9 cellular contexts compared by ENCODE assay signal in genomic region chr20:51540585-51540984, GRCh38. TPM values are rescaled to one million over a fixed set of nuclear protein-coding genes. Genes with fewer than 3 reads are reported as not detected.
DNase-seq lines count a peak whose midpoint lies in the region; ATAC-seq, FAIRE-seq and TF ChIP-seq lines count a peak whose summit lies in the region.
"Had no signal": no experiment of that assay in that cellular context is flagged by ENCODE, and none has a peak within 500 bp of the region (broad histone marks: within the 10 kb centered on the region; RNA-seq: fewer than 3 reads in every experiment).

No MANE protein-coding gene starts in this region.

- no peaks in the 10 kb centered on the region for H3K27me3 Mint-ChIP-seq in activated naive CD8-positive, alpha-beta T cell
- H3K27me3 Mint-ChIP-seq in mesothelial cell of epicardium (ENCODE audit: low read depth) = peaks cover 24% of the 10 kb centered on the region

- H3K36me3 Mint-ChIP-seq in activated naive CD8-positive, alpha-beta T cell = peaks cover 23% of the 10 kb centered on the region
- H3K36me3 Mint-ChIP-seq in mesothelial cell of epicardium = peaks cover 11% of the 10 kb centered on the region

- peaks cover 9% of the 10 kb centered on the region for H3K9me3 Mint-ChIP-seq in activated naive CD8-positive, alpha-beta T cell (ENCODE audit: low read depth)
- peaks cover 10% of the 10 kb centered on the region for H3K9me3 Mint-ChIP-seq in mesothelial cell of epicardium

- H3K36me3 ChIP-seq in right atrium auricular region (no peaks in the 10 kb centered on the region), upper lobe of left lung (no peaks in the 10 kb centered on the region), adrenal gland (replicated peaks in 1 of 2) (no peaks in the 10 kb centered on the region)

- TF ChIP-seq CTCF in right atrium auricular region (IDR thresholded peaks at IDR 0.05) = no peak
- no peak for TF ChIP-seq CTCF in mesothelial cell of epicardium (IDR thresholded peaks at IDR 0.05; ENCODE audit: unreplicated experiment)
- no peak for TF ChIP-seq CTCF in upper lobe of left lung (IDR thresholded peaks at IDR 0.05)
- TF ChIP-seq CTCF in adrenal gland (IDR thresholded peaks at IDR 0.05) = no peak

- peak overlapping the region; percentile 99 for H3K27ac Mint-ChIP-seq in activated naive CD8-positive, alpha-beta T cell
- peak overlapping the region; percentile 93 for H3K27ac Mint-ChIP-seq in mesothelial cell of epicardium

- H3K27me3 ChIP-seq in right atrium auricular region = no peaks in the 10 kb centered on the region
- peaks cover 0 to 2% (median 0%) of the 10 kb centered on the region in 4 donors for H3K27me3 ChIP-seq in upper lobe of left lung
- H3K27me3 ChIP-seq in adrenal gland = no peaks in the 10 kb centered on the region

- H3K27ac ChIP-seq in right atrium auricular region (peak overlapping the region; percentile 88 to 94), upper lobe of left lung (peak overlapping the region in 3 of 4 donors; percentile 60 to 79 (median 65)), adrenal gland (peak overlapping the region in 1 of 5 donors; percentile 67)

- no peak for ATAC-seq in Right ventricle myocardium inferior
- no peak for ATAC-seq in upper lobe of left lung (ENCODE audit: low FRiP score in 2 of 2)

- peaks cover 3 to 54% of the 10 kb centered on the region in 2 donors for H3K4me1 ChIP-seq in right atrium auricular region
- H3K4me1 ChIP-seq in upper lobe of left lung = peaks cover 19 to 31% (median 25%) of the 10 kb centered on the region in 4 donors
- peaks cover 4 to 7% of the 10 kb centered on the region in 2 donors for H3K4me1 ChIP-seq in adrenal gland (replicated peaks in 1 of 2)

- no peak for TF ChIP-seq POLR2A in upper lobe of left lung (IDR thresholded peaks at IDR 0.05)
- TF ChIP-seq POLR2A in adrenal gland (IDR thresholded peaks at IDR 0.05) = no peak

- no peak for TF ChIP-seq EP300 in upper lobe of left lung (IDR thresholded peaks at IDR 0.05)

- peaks cover 69% of the 10 kb centered on the region for H3K4me1 Mint-ChIP-seq in activated naive CD8-positive, alpha-beta T cell (ENCODE audit: low read depth)
- H3K4me1 Mint-ChIP-seq in mesothelial cell of epicardium = peaks cover 39% of the 10 kb centered on the region

- no peak for FAIRE-seq in HTR-8/SVneo (lab: Jason Lieb, UNC)
- FAIRE-seq: H1 had no signal

- H3K4me3 Mint-ChIP-seq in activated naive CD8-positive, alpha-beta T cell = peak overlapping the region; percentile 99
- peak overlapping the region; percentile 54 for H3K4me3 Mint-ChIP-seq in mesothelial cell of epicardium

- DNase-seq in right atrium auricular region (ENCODE audit: low spot score) = no peak
- no peak for DNase-seq in Right ventricle myocardium inferior (ENCODE audit: missing footprints)
- no peak for DNase-seq in mesothelial cell of epicardium (ENCODE audit: low spot score in 2 of 2, unreplicated experiment in 2 of 2)
- no peak for DNase-seq in upper lobe of left lung
- no peak for DNase-seq in COLO829 (ENCODE audit: low spot score)
- DNase-seq in HTR-8/SVneo (ENCODE audit: insufficient read length, low spot score) = no peak
- no peak for DNase-seq in adrenal gland

- peak overlapping the region in 1 of 2 donors; percentile 59 for H3K4me3 ChIP-seq in right atrium auricular region
- H3K4me3 ChIP-seq in upper lobe of left lung = peak overlapping the region in 1 of 4 donors; percentile 62
- no peak overlapping the region for H3K4me3 ChIP-seq in adrenal gland

- 42 to 45% methylated on average over 6 of the region's 6 CpGs for WGBS in upper lobe of left lung, 2 donors
- WGBS in adrenal gland, 4 donors = 62 to 82% (median 70%) methylated on average over 6 of the region's 6 CpGs

- intact Hi-C loops in Right ventricle myocardium inferior (cut with DNase I) = loop anchor here (2.0 kb wide), 2 partner anchors 22 to 48 kb away; no protein-coding TSS in a partner anchor
- intact Hi-C loops in adrenal gland (cut with DNase I) = no loop called here

- no peaks in the 10 kb centered on the region for H3K9me3 ChIP-seq in right atrium auricular region
- H3K9me3 ChIP-seq in upper lobe of left lung = no peaks in the 10 kb centered on the region
- H3K9me3 ChIP-seq in adrenal gland (replicated peaks in 1 of 3) = no peaks in the 10 kb centered on the region

RNA-seq across cellular contexts. Expression of gene NFATC2, which starts 1.9 kb away (rescaled TPM):
- total RNA-seq in right atrium auricular region (10 to 100 TPM in 1 of 2 donors, 1 to 10 TPM in 1; 8.6 to 12.5 TPM), Right ventricle myocardium inferior (2.1 TPM), mesothelial cell of epicardium (13.1 to 14.0 TPM (median 14.0 TPM) in 3 replicates), upper lobe of left lung (10 to 100 TPM in 1 of 6 donors, 1 to 10 TPM in 5; 5.1 to 28.1 (median 7.6) TPM), adrenal gland (1 to 10 TPM; 2.4 to 7.7 (median 5.2) TPM)
- 1 to 10 TPM; 1.9 to 2.3 (median 2.1) TPM for polyA plus RNA-seq in adrenal gland
